ENCODE assay signal across 8 cellular contexts in genomic region chr2:23111263-23111662, GRCh38.
"Had no signal": no experiment of that assay in that cellular context is flagged by ENCODE, and none has a peak within 500 bp of the region (broad histone marks: within the 10 kb centered on the region; RNA-seq: fewer than 3 reads in every experiment).

No MANE protein-coding gene starts in this region.

- DNase-seq: GDM1, GF-D8 had no signal

- H3K4me3 ChIP-seq: GM12878 had no signal

- FAIRE-seq: G401.6, GM12878, GM12891, GM12892, GM18507, GM19239 had no signal

- ATAC-seq: GM12878 had no signal
